26 cellular contexts compared by ENCODE assay signal in the genomic region with DNA sequence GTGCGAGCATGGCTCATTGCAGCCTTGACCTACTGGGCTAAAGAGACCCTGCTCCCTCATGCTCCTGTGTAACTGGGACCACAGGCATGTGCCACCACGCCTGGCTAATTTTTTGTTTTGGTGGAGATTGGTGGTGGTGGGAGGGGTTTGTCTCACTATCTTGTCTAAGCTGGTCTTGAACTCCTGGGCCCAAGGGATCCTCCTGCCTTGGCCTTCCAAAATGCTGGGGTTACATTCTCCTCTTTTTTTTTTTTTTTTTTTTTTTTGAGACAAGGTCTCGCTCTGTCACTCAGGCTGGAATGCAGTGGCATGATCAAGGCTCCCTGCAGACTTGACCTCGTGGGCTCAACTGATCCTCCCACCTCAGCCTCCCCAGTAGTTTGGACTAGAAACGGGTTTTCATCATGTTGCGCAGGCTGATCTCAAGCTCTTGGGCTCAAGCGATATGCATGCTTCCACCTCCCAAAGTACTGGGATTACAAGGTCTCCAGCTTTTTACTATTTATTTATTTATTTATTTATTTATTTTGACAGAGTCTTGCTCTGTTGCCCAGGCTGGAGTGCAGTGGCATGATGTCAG.
"Had no signal": no experiment of that assay in that cellular context is flagged by ENCODE, and none has a peak within 500 bp of the region (broad histone marks: within the 10 kb centered on the region; RNA-seq: fewer than 3 reads in every experiment).

No MANE protein-coding gene starts in this region.

- ATAC-seq: natural killer cell; psoas muscle; right cardiac atrium; right lobe of liver; stimulated activated effector memory CD8-positive, alpha-beta T cell treated with anti-CD3 and anti-CD28 coated beads, Interleukin-12 subunit alpha, Interleukin-12 subunit beta, amount 100 ng/mL, for 72 hours; stimulated activated naive B cell treated with anti-CD40 and anti-IgM and Interleukin-4, amounts not matched to agents 10 μg/mL and 1 μg/mL and 100 μg/mL, for 72 hours had no signal

- H3K9ac ChIP-seq: neural progenitor cell, parathyroid adenoma had no signal

- H3K36me3 ChIP-seq: neural progenitor cell, ovary, right lobe of liver, sigmoid colon, stomach, thoracic aorta, thyroid gland, tibial nerve, upper lobe of left lung, vagina had no signal

- H3K4me3 ChIP-seq: neural progenitor cell, ovary, psoas muscle, right lobe of liver, sigmoid colon, stomach, thoracic aorta, thyroid gland, tibial nerve, upper lobe of left lung, vagina had no signal

- DNase-seq: natural killer cell; occipital lobe; ovary; posterior cingulate gyrus; psoas muscle; right cardiac atrium; right lobe of liver; sigmoid colon; small intestine; stimulated activated CD4-positive, alpha-beta T cell treated with anti-CD3 and anti-CD28 coated beads, Interleukin-15, amount 100 ng/mL, for 24 hours; stimulated activated CD4-positive, alpha-beta T cell treated with anti-CD3 and anti-CD28 coated beads, Interleukin-2, amount 100 ng/mL, for 24 hours; stimulated activated CD4-positive, alpha-beta T cell treated with anti-CD3 and anti-CD28 coated beads, Interleukin-2, amount 100 ng/mL, for 48 hours; stimulated activated CD4-positive, alpha-beta T cell treated with anti-CD3 and anti-CD28 coated beads, Interleukin-4, amount 100 ng/mL, for 24 hours; stimulated activated naive B cell treated with anti-CD40 and anti-IgM and Interleukin-4, amounts not matched to agents 10 μg/mL and 1 μg/mL and 100 μg/mL, for 72 hours; stimulated activated naive CD4-positive, alpha-beta T cell treated with Interleukin-2 at 50 U/mL for 16 hours; stomach; thyroid gland; trophoblast cell; upper lobe of left lung had no signal

- H2AFZ ChIP-seq: neural progenitor cell, parathyroid adenoma had no signal

- FAIRE-seq: small intestine, urothelium cell line had no signal

- H3K4me2 ChIP-seq: neural progenitor cell had no signal

- H3K4me1 ChIP-seq: neural progenitor cell, parathyroid adenoma, psoas muscle, right lobe of liver, sigmoid colon, thyroid gland, tibial nerve, upper lobe of left lung, vagina had no signal

- H3K79me2 ChIP-seq: parathyroid adenoma had no signal

- H3K27ac ChIP-seq: neural progenitor cell, ovary, parathyroid adenoma, psoas muscle, right lobe of liver, sigmoid colon, stomach, thoracic aorta, thyroid gland, tibial nerve, upper lobe of left lung, vagina had no signal

- H3K9me3 ChIP-seq: ovary, psoas muscle, right lobe of liver, sigmoid colon, stomach, thoracic aorta, thyroid gland, tibial nerve, upper lobe of left lung, vagina had no signal

- H3K27me3 ChIP-seq: neural progenitor cell, ovary, right lobe of liver, sigmoid colon, stomach, thyroid gland, tibial nerve, upper lobe of left lung, vagina had no signal
